ENCODE assay signal across 8 cellular contexts in genomic region chr5:40679071-40679997, GRCh38. TPM values are rescaled to one million over a fixed set of nuclear protein-coding genes. Genes with fewer than 3 reads are reported as not detected.
DNase-seq lines count a peak whose midpoint lies in the region; ATAC-seq and TF ChIP-seq lines count a peak whose summit lies in the region.

TSS of gene PTGER4 (plus strand) at chr5:40679915. CDS start at chr5:40680994, 1,079 bp downstream.

- peak within 1 kb of the TSS; percentile 98 for H3K27ac Mint-ChIP-seq in T-helper 1 cell treated with Interleukin-12 subunit alpha and Interleukin-12 subunit beta and Interleukin-4 antibody, amounts not matched to agents 30 μg/mL and 1 μg/mL, for 36 hours

- no peaks in the 10 kb centered on the region for H3K27me3 Mint-ChIP-seq in T-helper 1 cell treated with Interleukin-12 subunit alpha and Interleukin-12 subunit beta and Interleukin-4 antibody, amounts not matched to agents 30 μg/mL and 1 μg/mL, for 36 hours (ENCODE audit: low read depth)

- H3K4me3 ChIP-seq in GM12864 (ENCODE audit: low read depth, low read length) (peak within 1 kb of the TSS; percentile 74), left ventricle myocardium inferior (peak within 1 kb of the TSS; percentile 95), psoas muscle (peak within 1 kb of the TSS; percentile 76), urinary bladder (ENCODE audit: low read depth, low read length) (peak within 1 kb of the TSS; percentile 68)

- 0% methylated on average over 41 to 67 of the region's 67 CpGs for WGBS in psoas muscle, 3 donors
- under 1% methylated on average over 67 of the region's 67 CpGs for WGBS in urinary bladder

- peak within 1 kb of the TSS; percentile 98 for H3K4me3 Mint-ChIP-seq in T-helper 1 cell treated with Interleukin-12 subunit alpha and Interleukin-12 subunit beta and Interleukin-4 antibody, amounts not matched to agents 30 μg/mL and 1 μg/mL, for 36 hours

- DNase-seq in GM12864 (ENCODE audit: low read depth) (no peak), NCI-H1048 (lab: John Stamatoyannopoulos, UW) (peak; percentile 69), amniotic epithelial cell (ENCODE audit: low read depth) (peak; percentile 76), left ventricle myocardium inferior (peak; percentile 94), psoas muscle (peak; percentile 92 to 94)

- no peaks in the 10 kb centered on the region for H3K9me3 Mint-ChIP-seq in T-helper 1 cell treated with Interleukin-12 subunit alpha and Interleukin-12 subunit beta and Interleukin-4 antibody, amounts not matched to agents 30 μg/mL and 1 μg/mL, for 36 hours

- H3K27me3 ChIP-seq in left ventricle myocardium inferior (ENCODE audit: low read depth) = peaks cover 38% of the 10 kb centered on the region
- H3K27me3 ChIP-seq in psoas muscle (ENCODE audit: insufficient read depth in 3 of 3, low read length in 2 of 3) = peaks cover 0 to 53% (median 20%) of the 10 kb centered on the region in 3 donors

- H3K9me3 ChIP-seq in left ventricle myocardium inferior (replicated peaks) (no peaks in the 10 kb centered on the region), psoas muscle (no peaks in the 10 kb centered on the region)

- ATAC-seq in HG02588 (IDR thresholded peaks at IDR 0.05; ENCODE audit: unreplicated experiment) (peak; percentile 72), psoas muscle (peak; percentile 96 to 97 (median 97))

- TF ChIP-seq CTCF in GM12864 (IDR thresholded peaks at IDR 0.05; ENCODE audit: low read depth, low read length, missing control alignments) = no peak
- TF ChIP-seq CTCF in left ventricle myocardium inferior (IDR thresholded peaks at IDR 0.05; ENCODE audit: borderline replicate concordance) = no peak
- TF ChIP-seq CTCF in psoas muscle (IDR thresholded peaks at IDR 0.05) = no peak

- H3K4me1 ChIP-seq in left ventricle myocardium inferior = peaks cover 46% of the 10 kb centered on the region
- H3K4me1 ChIP-seq in psoas muscle = peaks cover 3% of the 10 kb centered on the region
- H3K4me1 ChIP-seq in urinary bladder (ENCODE audit: insufficient read depth) = peaks cover 2% of the 10 kb centered on the region

- H3K4me1 Mint-ChIP-seq in T-helper 1 cell treated with Interleukin-12 subunit alpha and Interleukin-12 subunit beta and Interleukin-4 antibody, amounts not matched to agents 30 μg/mL and 1 μg/mL, for 36 hours (ENCODE audit: low read depth) = peaks cover 44% of the 10 kb centered on the region

- peaks cover 41% of the 10 kb centered on the region for H3K36me3 Mint-ChIP-seq in T-helper 1 cell treated with Interleukin-12 subunit alpha and Interleukin-12 subunit beta and Interleukin-4 antibody, amounts not matched to agents 30 μg/mL and 1 μg/mL, for 36 hours (ENCODE audit: low read depth)

- H3K27ac ChIP-seq in left ventricle myocardium inferior (replicated peaks) = peak within 1 kb of the TSS; percentile 93
- H3K27ac ChIP-seq in psoas muscle = peak within 1 kb of the TSS; percentile 73
- peak within 1 kb of the TSS; percentile 89 for H3K27ac ChIP-seq in urinary bladder (ENCODE audit: low read depth)

- peaks cover 6% of the 10 kb centered on the region for H3K36me3 ChIP-seq in left ventricle myocardium inferior
- H3K36me3 ChIP-seq in psoas muscle (ENCODE audit: insufficient read depth in 1 of 2, low read depth in 1 of 2) = no peaks in the 10 kb centered on the region
- H3K36me3 ChIP-seq in urinary bladder (ENCODE audit: insufficient read depth) = no peaks in the 10 kb centered on the region

- intact Hi-C loops in left ventricle myocardium inferior (cut with micrococcal nuclease) = loop anchor here (10.0 kb wide), 1 partner anchor 275 kb away; no protein-coding TSS in a partner anchor
- intact Hi-C loops in psoas muscle (cut with DNase I) = no loop called here

RNA-seq across cellular contexts. Expression of gene PTGER4, which starts in this region (rescaled TPM):
- total RNA-seq in left ventricle myocardium inferior (6.2 TPM), psoas muscle (1 to 10 TPM; 4.8 to 8.3 (median 5.8) TPM), urinary bladder (11.4 TPM)
- polyA plus RNA-seq in psoas muscle (1 to 10 TPM; 1.7 to 1.8 (median 1.8) TPM), urinary bladder (15.7 TPM)
